In the genomic region with DNA sequence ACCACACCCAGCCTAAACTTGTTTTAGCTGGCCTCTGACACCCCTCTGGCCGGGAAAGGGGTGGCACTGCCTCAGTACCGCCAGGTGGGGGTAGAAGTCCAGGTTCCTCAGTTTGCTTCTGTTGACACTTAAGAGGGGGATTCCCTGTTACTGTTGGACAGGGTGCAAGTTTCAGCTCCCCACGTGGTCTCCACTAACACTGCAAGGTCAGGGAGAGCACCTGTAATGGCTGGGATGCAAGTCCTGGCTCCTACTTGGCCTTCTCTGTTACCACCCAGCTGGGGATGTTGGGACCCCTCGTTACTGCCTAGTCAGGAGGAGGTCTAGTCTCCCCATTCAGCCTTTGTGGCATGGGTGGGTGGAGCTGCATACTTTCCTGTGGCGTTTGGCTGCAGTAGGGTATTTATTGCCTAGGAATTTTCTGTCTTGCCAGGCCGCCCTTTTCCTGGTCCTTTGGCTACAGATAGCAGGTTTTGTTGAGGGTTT, we compare ENCODE assay signal across 11 cellular contexts. TPM values are rescaled to one million over a fixed set of nuclear protein-coding genes. Genes with fewer than 3 reads are reported as not detected.
DNase-seq lines count a peak whose midpoint lies in the region; ATAC-seq and TF ChIP-seq lines count a peak whose summit lies in the region.
"Had no signal": no experiment of that assay in that cellular context is flagged by ENCODE, and none has a peak within 500 bp of the region (broad histone marks: within the 10 kb centered on the region; RNA-seq: fewer than 3 reads in every experiment).

No MANE protein-coding gene starts in this region.

- TF ChIP-seq CTCF in colonic mucosa (IDR thresholded peaks at IDR 0.05) (no peak), lower lobe of right lung (IDR thresholded peaks at IDR 0.05) (no peak), transverse colon (IDR thresholded peaks at IDR 0.05) (peak in 4 of 5 experiments; percentile 30 to 74 (median 42))

- peak overlapping the region; percentile 30 to 65 for H3K9ac ChIP-seq in colonic mucosa (ENCODE audit: low read depth in 2 of 2, low read length in 2 of 2)

- in situ Hi-C loops in transverse colon (cut with MboI; ENCODE audit: low pct_ligation_motif_present in 1 of 4, low pct_unique_long_range_greater_than_20kb in 1 of 4, low sequenced_read_pairs in 3 of 4), result no loop called here

- H3K27me3 ChIP-seq in colonic mucosa (no peaks in the 10 kb centered on the region), lower lobe of right lung (ENCODE audit: low read depth) (no peaks in the 10 kb centered on the region), transverse colon (no peaks in the 10 kb centered on the region)
- H3K27me3 ChIP-seq: right lobe of liver had no signal

- H3K36me3 ChIP-seq in colonic mucosa (no peaks in the 10 kb centered on the region), lower lobe of right lung (no peaks in the 10 kb centered on the region), transverse colon (no peaks in the 10 kb centered on the region)
- H3K36me3 ChIP-seq: right lobe of liver had no signal

- DNase-seq in NAMALWA (ENCODE audit: low spot score) (peak; percentile 17), colonic mucosa (peak; percentile 71), lower lobe of right lung (no peak), transverse colon (peak; percentile 57), occipital lobe (lab: John Stamatoyannopoulos, UW) (no peak)
- DNase-seq in stimulated activated CD4-positive, alpha-beta T cell treated with anti-CD3 and anti-CD28 coated beads, Interleukin-2, amount 100 ng/mL, for 24 hours, result no peak
- no peak for DNase-seq in stimulated activated CD4-positive, alpha-beta T cell treated with anti-CD3 and anti-CD28 coated beads, Interleukin-4, amount 100 ng/mL, for 1 hour
- DNase-seq: activated naive CD8-positive, alpha-beta T cell treated with anti-CD3 and anti-CD28 coated beads, Interleukin-2, amount 10 ng/mL, durations not matched to agents 7 days and 5 days; SW 1271 had no signal

- peak overlapping the region; percentile 74 for H3K27ac ChIP-seq in colonic mucosa
- peak overlapping the region; percentile 54 for H3K27ac ChIP-seq in lower lobe of right lung
- peak overlapping the region; percentile 78 to 90 (median 84) for H3K27ac ChIP-seq in transverse colon

- H3K9me3 ChIP-seq in colonic mucosa (no peaks in the 10 kb centered on the region), lower lobe of right lung (no peaks in the 10 kb centered on the region), transverse colon (no peaks in the 10 kb centered on the region)
- H3K9me3 ChIP-seq: right lobe of liver had no signal

- ATAC-seq in lower lobe of right lung, result peak in 1 of 2 donors; percentile 31

- intact Hi-C loops in colonic mucosa (cut with DNase I), result no loop called here
- intact Hi-C loops in lower lobe of right lung (cut with DNase I), result no loop called here
- intact Hi-C loops in transverse colon (cut with DNase I; ENCODE audit: low total_unique reads), result no loop called here

- H3K4me1 ChIP-seq in colonic mucosa, result peaks cover 20% of the 10 kb centered on the region
- peaks cover 38% of the 10 kb centered on the region for H3K4me1 ChIP-seq in lower lobe of right lung
- H3K4me1 ChIP-seq in transverse colon, result peaks cover 27 to 54% (median 36%) of the 10 kb centered on the region in 4 donors

- H3K4me3 ChIP-seq in colonic mucosa (no peak overlapping the region), lower lobe of right lung (no peak overlapping the region), transverse colon (no peak overlapping the region)
- H3K4me3 ChIP-seq: right lobe of liver had no signal

- WGBS in transverse colon (ENCODE audit: low coverage in 1 of 2), 2 donors, result 37% methylated on average over 6 of the region's 6 CpGs; no CpG with 5 or more reads in 1 of the 2 donors

- TF ChIP-seq POLR2A in transverse colon (IDR thresholded peaks at IDR 0.05), result no peak

- no peak for TF ChIP-seq EP300 in transverse colon (IDR thresholded peaks at IDR 0.05; ENCODE audit: low read depth)

RNA-seq across cellular contexts. Expression of a gene that starts 10.6 kb away (rescaled TPM):
- total RNA-seq in colonic mucosa, result 10 to 100 TPM; 22.2 to 56.0 TPM
- total RNA-seq in lower lobe of right lung, result 179 TPM
- 10 to 100 TPM; 39.7 to 67.3 (median 51.5) TPM for total RNA-seq in transverse colon
- total RNA-seq in occipital lobe, result 0.47 TPM
- total RNA-seq: activated naive CD8-positive, alpha-beta T cell treated with anti-CD3 and anti-CD28 coated beads, Interleukin-2, amount 10 ng/mL, durations not matched to agents 7 days and 5 days; endothelial cell of umbilical vein had no signal

RNA-seq across cellular contexts. Expression of a gene that starts 13.4 kb away (rescaled TPM):
- total RNA-seq in colonic mucosa (1 to 10 TPM; 2.4 to 4.3 TPM), lower lobe of right lung (1.8 TPM), transverse colon (1 to 10 TPM; 2.2 to 7.2 (median 3.9) TPM), occipital lobe (31.4 TPM)

RNA-seq across cellular contexts. Expression of a gene that starts 19.3 kb away (rescaled TPM):
- total RNA-seq in colonic mucosa (10 to 100 TPM; 36.6 to 37.9 TPM), lower lobe of right lung (22.2 TPM), transverse colon (100 to 1,000 TPM in 1 of 4 donors, 10 to 100 TPM in 3; 15.3 to 112 (median 48.3) TPM), occipital lobe (15.3 TPM)

RNA-seq across cellular contexts. Expression of a gene that starts 35.1 kb away (rescaled TPM):
- total RNA-seq in colonic mucosa (10 to 100 TPM in 1 of 2 donors, 1 to 10 TPM in 1; 5.6 to 11.9 TPM), lower lobe of right lung (11.3 TPM), transverse colon (10 to 100 TPM in 2 of 4 donors, 1 to 10 TPM in 2; 6.0 to 17.6 (median 9.5) TPM), occipital lobe (13.6 TPM)

Comparison
In these comparisons a context has a peak if more than half of its experiments do, and no peak if none do; other contexts are left out.
1. DNase-seq: peak in NAMALWA (single experiment), colonic mucosa (single experiment) and transverse colon (single experiment); none in lower lobe of right lung (single experiment), occipital lobe (single experiment), stimulated activated CD4-positive, alpha-beta T cell treated with anti-CD3 and anti-CD28 coated beads, Interleukin-2, amount 100 ng/mL, for 24 hours (0 of 2) and stimulated activated CD4-positive, alpha-beta T cell treated with anti-CD3 and anti-CD28 coated beads, Interleukin-4, amount 100 ng/mL, for 1 hour (single experiment).
2. CTCF ChIP-seq: peak in transverse colon (4 of 5); none in colonic mucosa (single experiment) and lower lobe of right lung (single experiment).
3. RNA of a gene that starts 10.6 kb away (total RNA-seq): 179 TPM in lower lobe of right lung (single experiment), 39.7 to 67.3 TPM in transverse colon and 22.2 to 56.0 TPM in colonic mucosa; 0.47 TPM in occipital lobe (single experiment); every median in the first group is over 10 times any median in the second.
4. Peak in every context shown above with its lines, with median percentiles within 50 percentile points of each other: H3K27ac ChIP-seq.